In genomic region chr15:68808770-68809169, GRCh38 we compare ENCODE assay signal across 18 cellular contexts. TPM values are rescaled to one million over a fixed set of nuclear protein-coding genes. Genes with fewer than 3 reads are reported as not detected.
DNase-seq lines count a peak whose midpoint lies in the region; FAIRE-seq and TF ChIP-seq lines count a peak whose summit lies in the region.
"Had no signal": no experiment of that assay in that cellular context is flagged by ENCODE, and none has a peak within 500 bp of the region (broad histone marks: within the 10 kb centered on the region; RNA-seq: fewer than 3 reads in every experiment).

No MANE protein-coding gene starts in this region.

- POLR2A ChIA-PET in activated CD4-positive, alpha-beta memory T cell treated with anti-CD3 and anti-CD28 coated beads, Interleukin-2, amount 10 ng/mL, durations not matched to agents 7 days and 5 days (lab: Charles Lee) = interaction anchor here (1.2 to 4.2 kb wide), 3 partner anchors 8 to 14 kb away, joined by 3 to 14 read pairs (median 10); no protein-coding TSS in a partner anchor
- POLR2A ChIA-PET in activated CD4-positive, alpha-beta memory T cell treated with anti-CD3 and anti-CD28 coated beads for 36 hours (lab: Charles Lee) = interaction anchor here (1.6 kb wide), 1 partner anchor 10 kb away, joined by 5 read pairs; no protein-coding TSS in a partner anchor
- POLR2A ChIA-PET in Caco-2 (lab: Charles Lee) = no interaction called here

- no peak overlapping the region for H3K27ac ChIP-seq in endodermal cell (ENCODE audit: low read depth, low read length)
- H3K27ac ChIP-seq: left lung, thyroid gland had no signal

- H3K27me3 ChIP-seq in Caco-2 (replicated peaks; ENCODE audit: control insufficient read depth, insufficient read depth, low read length) (no peaks in the 10 kb centered on the region), endodermal cell (ENCODE audit: control insufficient read depth, insufficient read depth, low read length, poor library complexity, severe bottlenecking) (no peaks in the 10 kb centered on the region)
- H3K27me3 ChIP-seq: left lung, thyroid gland had no signal

- H3K4me1 ChIP-seq in Caco-2 (peaks cover 14% of the 10 kb centered on the region; the same call in 1 of the 2 replicates), endodermal cell (ENCODE audit: control insufficient read depth, insufficient read depth, low read length) (peaks cover 4% of the 10 kb centered on the region)

- peaks cover 38% of the 10 kb centered on the region for H3K36me3 Mint-ChIP-seq in activated CD4-positive, alpha-beta memory T cell treated with anti-CD3 and anti-CD28 coated beads, Interleukin-2, amount 10 ng/mL, durations not matched to agents 7 days and 5 days (ENCODE audit: low read depth)
- H3K36me3 Mint-ChIP-seq in activated CD4-positive, alpha-beta memory T cell treated with anti-CD3 and anti-CD28 coated beads for 36 hours = peaks cover 17% of the 10 kb centered on the region
- H3K36me3 Mint-ChIP-seq in Caco-2 (ENCODE audit: insufficient read depth, unreplicated experiment) = peaks cover 46% of the 10 kb centered on the region
- H3K36me3 Mint-ChIP-seq in endodermal cell (ENCODE audit: low read depth) = peaks cover 42% of the 10 kb centered on the region

- no peaks in the 10 kb centered on the region for H3K9me3 Mint-ChIP-seq in activated CD4-positive, alpha-beta memory T cell treated with anti-CD3 and anti-CD28 coated beads, Interleukin-2, amount 10 ng/mL, durations not matched to agents 7 days and 5 days
- no peaks in the 10 kb centered on the region for H3K9me3 Mint-ChIP-seq in activated CD4-positive, alpha-beta memory T cell treated with anti-CD3 and anti-CD28 coated beads for 36 hours
- H3K9me3 Mint-ChIP-seq in Caco-2 (ENCODE audit: unreplicated experiment) (no peaks in the 10 kb centered on the region), endodermal cell (no peaks in the 10 kb centered on the region)
- H3K9me3 Mint-ChIP-seq: activated naive CD8-positive, alpha-beta T cell treated with anti-CD3 and anti-CD28 coated beads, Interleukin-2, amount 10 ng/mL, durations not matched to agents 7 days and 5 days had no signal

- no peak overlapping the region for H3K9ac ChIP-seq in endodermal cell (ENCODE audit: extremely low read depth, low read length, poor library complexity, severe bottlenecking)

- H3K27me3 Mint-ChIP-seq in activated CD4-positive, alpha-beta memory T cell treated with anti-CD3 and anti-CD28 coated beads, Interleukin-2, amount 10 ng/mL, durations not matched to agents 7 days and 5 days = no peaks in the 10 kb centered on the region
- no peaks in the 10 kb centered on the region for H3K27me3 Mint-ChIP-seq in activated CD4-positive, alpha-beta memory T cell treated with anti-CD3 and anti-CD28 coated beads for 36 hours
- H3K27me3 Mint-ChIP-seq in Caco-2 (ENCODE audit: insufficient read depth, unreplicated experiment) (no peaks in the 10 kb centered on the region), endodermal cell (ENCODE audit: insufficient read depth) (no peaks in the 10 kb centered on the region)
- H3K27me3 Mint-ChIP-seq: activated naive CD8-positive, alpha-beta T cell treated with anti-CD3 and anti-CD28 coated beads, Interleukin-2, amount 10 ng/mL, durations not matched to agents 7 days and 5 days had no signal

- no TSS peak for BruUV-seq in Caco-2 (replicated peaks; lab: Mats Ljungman, UMichigan)

- TF ChIP-seq CTCF in Caco-2 (IDR thresholded peaks at IDR 0.05; ENCODE audit: insufficient read depth in 1 of 2, low read depth in 1 of 2, low read length in 1 of 2, severe bottlenecking in 1 of 2, unreplicated experiment in 1 of 2) (no peak), endodermal cell (conservative IDR thresholded peaks at IDR 0.05) (no peak)

- no peak overlapping the region for H3K4me3 Mint-ChIP-seq in activated CD4-positive, alpha-beta memory T cell treated with anti-CD3 and anti-CD28 coated beads, Interleukin-2, amount 10 ng/mL, durations not matched to agents 7 days and 5 days
- no peak overlapping the region for H3K4me3 Mint-ChIP-seq in activated CD4-positive, alpha-beta memory T cell treated with anti-CD3 and anti-CD28 coated beads for 36 hours
- H3K4me3 Mint-ChIP-seq in Caco-2 (ENCODE audit: unreplicated experiment) (no peak overlapping the region), endodermal cell (no peak overlapping the region)
- H3K4me3 Mint-ChIP-seq: activated naive CD8-positive, alpha-beta T cell treated with anti-CD3 and anti-CD28 coated beads, Interleukin-2, amount 10 ng/mL, durations not matched to agents 7 days and 5 days had no signal

- H3K36me3 ChIP-seq in Caco-2 (ENCODE audit: control insufficient read depth, insufficient read depth, low read length) = no peaks in the 10 kb centered on the region
- peaks cover 64% of the 10 kb centered on the region for H3K36me3 ChIP-seq in endodermal cell (ENCODE audit: control insufficient read depth, insufficient read depth, low read length)
- H3K36me3 ChIP-seq: left lung, thyroid gland had no signal

- FAIRE-seq in urothelium cell line (lab: Jason Lieb, UNC) = no peak
- FAIRE-seq: bronchial epithelial cell, endometrium had no signal

- DNase-seq in activated CD4-positive, alpha-beta memory T cell treated with anti-CD3 and anti-CD28 coated beads, Interleukin-2, amount 10 ng/mL, durations not matched to agents 7 days and 5 days = no peak
- no peak for DNase-seq in activated CD4-positive, alpha-beta memory T cell treated with anti-CD3 and anti-CD28 coated beads for 36 hours
- DNase-seq in Caco-2 = no peak
- peak; percentile 39 for DNase-seq in endodermal cell
- DNase-seq in retina = peak; percentile 35
- no peak for DNase-seq in GF-D8 (lab: John Stamatoyannopoulos, UW)
- no peak for DNase-seq in urothelium cell line (ENCODE audit: low spot score)
- DNase-seq in stimulated activated naive CD4-positive, alpha-beta T cell (lab: John Stamatoyannopoulos, UW) = no peak
- DNase-seq: activated CD4-positive, alpha-beta T cell treated with anti-CD3 and anti-CD28 coated beads, Interleukin-2, amount 50 U/mL, for 1 hour; activated naive CD8-positive, alpha-beta T cell treated with anti-CD3 and anti-CD28 coated beads, Interleukin-2, amount 10 ng/mL, durations not matched to agents 7 days and 5 days; Calu3; GDM1; left lung; NCI-H1694; SHP77; thyroid gland had no signal

- CTCF ChIA-PET in activated CD4-positive, alpha-beta memory T cell treated with anti-CD3 and anti-CD28 coated beads, Interleukin-2, amount 10 ng/mL, durations not matched to agents 7 days and 5 days (lab: Charles Lee) = no interaction called here
- CTCF ChIA-PET in activated CD4-positive, alpha-beta memory T cell treated with anti-CD3 and anti-CD28 coated beads for 36 hours (lab: Charles Lee) = no interaction called here
- CTCF ChIA-PET in Caco-2 (lab: Charles Lee) = no interaction called here

- intact Hi-C loops in activated CD4-positive, alpha-beta memory T cell treated with anti-CD3 and anti-CD28 coated beads for 36 hours (cut with micrococcal nuclease) = no loop called here
- intact Hi-C loops in Caco-2 (cut with micrococcal nuclease; ENCODE audit: unreplicated experiment) = no loop called here

- H3K9me3 ChIP-seq in Caco-2 (no peaks in the 10 kb centered on the region), endodermal cell (ENCODE audit: control insufficient read depth, low read length) (no peaks in the 10 kb centered on the region)
- H3K9me3 ChIP-seq: left lung, thyroid gland had no signal

- H3K4me1 Mint-ChIP-seq in activated CD4-positive, alpha-beta memory T cell treated with anti-CD3 and anti-CD28 coated beads, Interleukin-2, amount 10 ng/mL, durations not matched to agents 7 days and 5 days = peaks cover 62% of the 10 kb centered on the region
- peaks cover 75% of the 10 kb centered on the region for H3K4me1 Mint-ChIP-seq in activated CD4-positive, alpha-beta memory T cell treated with anti-CD3 and anti-CD28 coated beads for 36 hours (ENCODE audit: low read depth)
- H3K4me1 Mint-ChIP-seq in Caco-2 (ENCODE audit: low read depth, unreplicated experiment) (peaks cover 27% of the 10 kb centered on the region), endodermal cell (peaks cover 60% of the 10 kb centered on the region)

- no peak overlapping the region for H3K4me3 ChIP-seq in Caco-2 (ENCODE audit: low read depth, low read length)
- H3K4me3 ChIP-seq in endodermal cell (ENCODE audit: low read length) = no peak overlapping the region
- H3K4me3 ChIP-seq: left lung, thyroid gland had no signal

- peak overlapping the region; percentile 11 for H3K27ac Mint-ChIP-seq in activated CD4-positive, alpha-beta memory T cell treated with anti-CD3 and anti-CD28 coated beads, Interleukin-2, amount 10 ng/mL, durations not matched to agents 7 days and 5 days
- H3K27ac Mint-ChIP-seq in activated CD4-positive, alpha-beta memory T cell treated with anti-CD3 and anti-CD28 coated beads for 36 hours = no peak overlapping the region
- H3K27ac Mint-ChIP-seq in Caco-2 (ENCODE audit: unreplicated experiment) = peak overlapping the region; percentile 31
- peak overlapping the region; percentile 8 for H3K27ac Mint-ChIP-seq in endodermal cell
- H3K27ac Mint-ChIP-seq: activated naive CD8-positive, alpha-beta T cell treated with anti-CD3 and anti-CD28 coated beads, Interleukin-2, amount 10 ng/mL, durations not matched to agents 7 days and 5 days had no signal

- WGBS in endodermal cell (ENCODE audit: insufficient coverage in 1 of 2, insufficient read length in 1 of 2), 2 experiments = 54 to 73% methylated on average over 3 to 5 of the region's 5 CpGs

RNA-seq across cellular contexts. Expression of gene ANP32A, which starts 11.9 kb away (rescaled TPM):
- 100 to 1,000 TPM; 190 to 194 TPM for total RNA-seq in activated CD4-positive, alpha-beta memory T cell treated with anti-CD3 and anti-CD28 coated beads, Interleukin-2, amount 10 ng/mL, durations not matched to agents 7 days and 5 days
- total RNA-seq in activated CD4-positive, alpha-beta memory T cell treated with anti-CD3 and anti-CD28 coated beads for 36 hours = 100 to 1,000 TPM; 190 to 204 TPM
- total RNA-seq in Caco-2 (2022) (169 and 178 TPM in 2 replicates), endodermal cell (100 to 1,000 TPM; 346 to 385 TPM)
- polyA plus RNA-seq in endodermal cell (2013, experiment 1 of 2) = 302 TPM
- polyA plus RNA-seq in endodermal cell (2013, experiment 2 of 2) = 289 TPM

Comparison
In these comparisons a context has a peak if more than half of its experiments do, and no peak if none do; other contexts are left out.
1. DNase-seq: peak in endodermal cell (single experiment) and retina (single experiment); none in activated CD4-positive, alpha-beta memory T cell treated with anti-CD3 and anti-CD28 coated beads, Interleukin-2, amount 10 ng/mL, durations not matched to agents 7 days and 5 days (single experiment), activated CD4-positive, alpha-beta memory T cell treated with anti-CD3 and anti-CD28 coated beads for 36 hours (single experiment), Caco-2 (0 of 2), GF-D8 (single experiment), urothelium cell line (single experiment) and stimulated activated naive CD4-positive, alpha-beta T cell (0 of 6).